In the genomic region with DNA sequence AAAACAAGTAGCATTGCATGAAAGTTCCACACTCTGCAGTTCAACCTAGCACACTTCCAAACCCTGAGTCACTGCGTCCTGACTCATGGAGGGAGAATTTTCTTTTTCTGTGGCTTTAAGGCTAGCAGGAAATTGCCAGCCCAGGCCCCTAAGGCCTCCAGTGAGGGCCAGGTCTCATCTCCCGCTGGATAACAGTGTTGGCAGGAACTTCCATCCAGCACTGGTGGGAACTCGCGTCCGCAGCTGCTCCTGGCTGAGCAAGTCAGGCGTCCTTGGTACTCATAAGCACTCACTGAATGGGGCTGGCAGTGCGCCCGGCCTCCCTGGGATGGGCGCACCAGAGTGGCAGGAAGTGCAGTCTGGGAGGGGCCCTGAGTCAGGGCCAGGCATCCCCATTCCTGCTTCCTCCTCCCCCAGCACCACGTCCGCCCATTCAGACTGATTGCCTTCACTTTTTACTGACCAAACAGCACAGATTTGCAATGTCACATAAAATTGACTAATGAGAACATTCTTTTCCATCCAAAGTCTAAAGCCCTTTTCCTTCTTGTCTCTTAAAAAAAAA, we compare ENCODE assay signal across 1 cellular context.
TF ChIP-seq lines count a peak whose summit lies in the region.

No MANE protein-coding gene starts in this region.

TF ChIP-seq in HEK293, 187 proteins besides CTCF, POLR2A, EP300 and RAD21 (continued from another document and continues in another):
- no peak for TF ChIP-seq EGR2 (tag by site-specific recombination; IDR thresholded peaks at IDR 0.05; ENCODE audit: low read depth)
- TF ChIP-seq, protein P1, sequence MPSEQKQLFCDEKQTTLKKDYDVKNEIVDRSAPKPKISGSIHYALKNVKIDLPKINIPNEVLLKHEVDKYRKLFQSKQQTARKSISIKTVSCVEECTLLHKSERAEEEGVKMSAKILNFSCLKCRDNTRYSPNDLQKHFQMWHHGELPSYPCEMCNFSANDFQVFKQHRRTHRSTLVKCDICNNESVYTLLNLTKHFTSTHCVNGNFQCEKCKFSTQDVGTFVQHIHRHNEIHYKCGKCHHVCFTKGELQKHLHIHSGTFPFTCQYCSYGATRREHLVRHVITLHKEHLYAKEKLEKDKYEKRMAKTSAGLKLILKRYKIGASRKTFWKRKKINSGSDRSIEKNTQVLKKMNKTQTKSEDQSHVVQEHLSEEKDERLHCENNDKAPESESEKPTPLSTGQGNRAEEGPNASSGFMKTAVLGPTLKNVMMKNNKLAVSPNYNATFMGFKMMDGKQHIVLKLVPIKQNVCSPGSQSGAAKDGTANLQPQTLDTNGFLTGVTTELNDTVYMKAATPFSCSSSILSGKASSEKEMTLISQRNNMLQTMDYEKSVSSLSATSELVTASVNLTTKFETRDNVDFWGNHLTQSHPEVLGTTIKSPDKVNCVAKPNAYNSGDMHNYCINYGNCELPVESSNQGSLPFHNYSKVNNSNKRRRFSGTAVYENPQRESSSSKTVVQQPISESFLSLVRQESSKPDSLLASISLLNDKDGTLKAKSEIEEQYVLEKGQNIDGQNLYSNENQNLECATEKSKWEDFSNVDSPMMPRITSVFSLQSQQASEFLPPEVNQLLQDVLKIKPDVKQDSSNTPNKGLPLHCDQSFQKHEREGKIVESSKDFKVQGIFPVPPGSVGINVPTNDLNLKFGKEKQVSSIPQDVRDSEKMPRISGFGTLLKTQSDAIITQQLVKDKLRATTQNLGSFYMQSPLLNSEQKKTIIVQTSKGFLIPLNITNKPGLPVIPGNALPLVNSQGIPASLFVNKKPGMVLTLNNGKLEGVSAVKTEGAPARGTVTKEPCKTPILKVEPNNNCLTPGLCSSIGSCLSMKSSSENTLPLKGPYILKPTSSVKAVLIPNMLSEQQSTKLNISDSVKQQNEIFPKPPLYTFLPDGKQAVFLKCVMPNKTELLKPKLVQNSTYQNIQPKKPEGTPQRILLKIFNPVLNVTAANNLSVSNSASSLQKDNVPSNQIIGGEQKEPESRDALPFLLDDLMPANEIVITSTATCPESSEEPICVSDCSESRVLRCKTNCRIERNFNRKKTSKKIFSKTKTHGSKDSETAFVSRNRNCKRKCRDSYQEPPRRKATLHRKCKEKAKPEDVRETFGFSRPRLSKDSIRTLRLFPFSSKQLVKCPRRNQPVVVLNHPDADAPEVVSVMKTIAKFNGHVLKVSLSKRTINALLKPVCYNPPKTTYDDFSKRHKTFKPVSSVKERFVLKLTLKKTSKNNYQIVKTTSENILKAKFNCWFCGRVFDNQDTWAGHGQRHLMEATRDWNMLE (tag by site-specific recombination; conservative IDR thresholded peaks at IDR 0.05; ENCODE audit: low read depth), result no peak
- no peak for TF ChIP-seq KLF8 (tag by site-specific recombination; IDR thresholded peaks at IDR 0.05)
- no peak for TF ChIP-seq ZNF175 (tag by site-specific recombination; IDR thresholded peaks at IDR 0.05)
- TF ChIP-seq, protein P2, sequence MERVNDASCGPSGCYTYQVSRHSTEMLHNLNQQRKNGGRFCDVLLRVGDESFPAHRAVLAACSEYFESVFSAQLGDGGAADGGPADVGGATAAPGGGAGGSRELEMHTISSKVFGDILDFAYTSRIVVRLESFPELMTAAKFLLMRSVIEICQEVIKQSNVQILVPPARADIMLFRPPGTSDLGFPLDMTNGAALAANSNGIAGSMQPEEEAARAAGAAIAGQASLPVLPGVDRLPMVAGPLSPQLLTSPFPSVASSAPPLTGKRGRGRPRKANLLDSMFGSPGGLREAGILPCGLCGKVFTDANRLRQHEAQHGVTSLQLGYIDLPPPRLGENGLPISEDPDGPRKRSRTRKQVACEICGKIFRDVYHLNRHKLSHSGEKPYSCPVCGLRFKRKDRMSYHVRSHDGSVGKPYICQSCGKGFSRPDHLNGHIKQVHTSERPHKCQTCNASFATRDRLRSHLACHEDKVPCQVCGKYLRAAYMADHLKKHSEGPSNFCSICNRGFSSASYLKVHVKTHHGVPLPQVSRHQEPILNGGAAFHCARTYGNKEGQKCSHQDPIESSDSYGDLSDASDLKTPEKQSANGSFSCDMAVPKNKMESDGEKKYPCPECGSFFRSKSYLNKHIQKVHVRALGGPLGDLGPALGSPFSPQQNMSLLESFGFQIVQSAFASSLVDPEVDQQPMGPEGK (tag by site-specific recombination; IDR thresholded peaks at IDR 0.05), result peak; percentile 44; the same call in 1 of the 2 replicates
- no peak for TF ChIP-seq WT1 (tag by site-specific recombination; IDR thresholded peaks at IDR 0.05)
- peak; percentile 55 for TF ChIP-seq ZIC2 (tag by site-specific recombination; IDR thresholded peaks at IDR 0.05)
- TF ChIP-seq, protein P3, sequence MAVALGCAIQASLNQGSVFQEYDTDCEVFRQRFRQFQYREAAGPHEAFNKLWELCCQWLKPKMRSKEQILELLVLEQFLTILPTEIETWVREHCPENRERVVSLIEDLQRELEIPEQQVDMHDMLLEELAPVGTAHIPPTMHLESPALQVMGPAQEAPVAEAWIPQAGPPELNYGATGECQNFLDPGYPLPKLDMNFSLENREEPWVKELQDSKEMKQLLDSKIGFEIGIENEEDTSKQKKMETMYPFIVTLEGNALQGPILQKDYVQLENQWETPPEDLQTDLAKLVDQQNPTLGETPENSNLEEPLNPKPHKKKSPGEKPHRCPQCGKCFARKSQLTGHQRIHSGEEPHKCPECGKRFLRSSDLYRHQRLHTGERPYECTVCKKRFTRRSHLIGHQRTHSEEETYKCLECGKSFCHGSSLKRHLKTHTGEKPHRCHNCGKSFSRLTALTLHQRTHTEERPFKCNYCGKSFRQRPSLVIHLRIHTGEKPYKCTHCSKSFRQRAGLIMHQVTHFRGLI (tag by site-specific recombination; IDR thresholded peaks at IDR 0.05), result 0 out of 2 replicates have a peak, but pooled peaks have one; percentile 17
- no peak for TF ChIP-seq ZNF585B (tag by site-specific recombination; IDR thresholded peaks at IDR 0.05)
- no peak for TF ChIP-seq ZNF324 (tag by site-specific recombination; IDR thresholded peaks at IDR 0.05)
- no peak; the same call in 1 of the 2 replicates for TF ChIP-seq FEZF1 (tag by site-specific recombination; IDR thresholded peaks at IDR 0.05)
- TF ChIP-seq, protein P4, sequence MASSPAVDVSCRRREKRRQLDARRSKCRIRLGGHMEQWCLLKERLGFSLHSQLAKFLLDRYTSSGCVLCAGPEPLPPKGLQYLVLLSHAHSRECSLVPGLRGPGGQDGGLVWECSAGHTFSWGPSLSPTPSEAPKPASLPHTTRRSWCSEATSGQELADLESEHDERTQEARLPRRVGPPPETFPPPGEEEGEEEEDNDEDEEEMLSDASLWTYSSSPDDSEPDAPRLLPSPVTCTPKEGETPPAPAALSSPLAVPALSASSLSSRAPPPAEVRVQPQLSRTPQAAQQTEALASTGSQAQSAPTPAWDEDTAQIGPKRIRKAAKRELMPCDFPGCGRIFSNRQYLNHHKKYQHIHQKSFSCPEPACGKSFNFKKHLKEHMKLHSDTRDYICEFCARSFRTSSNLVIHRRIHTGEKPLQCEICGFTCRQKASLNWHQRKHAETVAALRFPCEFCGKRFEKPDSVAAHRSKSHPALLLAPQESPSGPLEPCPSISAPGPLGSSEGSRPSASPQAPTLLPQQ (tag by site-specific recombination; IDR thresholded peaks at IDR 0.05), result no peak
- TF ChIP-seq, protein P5, sequence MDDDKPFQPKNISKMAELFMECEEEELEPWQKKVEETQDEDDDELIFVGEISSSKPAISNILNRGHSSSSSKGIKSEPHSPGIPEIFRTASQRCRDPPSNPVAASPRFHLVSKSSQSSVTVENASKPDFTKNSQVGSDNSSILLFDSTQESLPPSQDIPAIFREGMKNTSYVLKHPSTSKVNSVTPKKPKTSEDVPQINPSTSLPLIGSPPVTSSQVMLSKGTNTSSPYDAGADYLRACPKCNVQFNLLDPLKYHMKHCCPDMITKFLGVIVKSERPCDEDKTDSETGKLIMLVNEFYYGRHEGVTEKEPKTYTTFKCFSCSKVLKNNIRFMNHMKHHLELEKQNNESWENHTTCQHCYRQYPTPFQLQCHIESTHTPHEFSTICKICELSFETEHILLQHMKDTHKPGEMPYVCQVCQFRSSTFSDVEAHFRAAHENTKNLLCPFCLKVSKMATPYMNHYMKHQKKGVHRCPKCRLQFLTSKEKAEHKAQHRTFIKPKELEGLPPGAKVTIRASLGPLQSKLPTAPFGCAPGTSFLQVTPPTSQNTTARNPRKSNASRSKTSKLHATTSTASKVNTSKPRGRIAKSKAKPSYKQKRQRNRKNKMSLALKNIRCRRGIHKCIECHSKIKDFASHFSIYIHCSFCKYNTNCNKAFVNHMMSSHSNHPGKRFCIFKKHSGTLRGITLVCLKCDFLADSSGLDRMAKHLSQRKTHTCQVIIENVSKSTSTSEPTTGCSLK (tag by site-specific recombination; IDR thresholded peaks at IDR 0.05), result no peak
- peak; percentile 51 for TF ChIP-seq IKZF3 (tag by site-specific recombination; IDR thresholded peaks at IDR 0.05)
- TF ChIP-seq, protein P6, sequence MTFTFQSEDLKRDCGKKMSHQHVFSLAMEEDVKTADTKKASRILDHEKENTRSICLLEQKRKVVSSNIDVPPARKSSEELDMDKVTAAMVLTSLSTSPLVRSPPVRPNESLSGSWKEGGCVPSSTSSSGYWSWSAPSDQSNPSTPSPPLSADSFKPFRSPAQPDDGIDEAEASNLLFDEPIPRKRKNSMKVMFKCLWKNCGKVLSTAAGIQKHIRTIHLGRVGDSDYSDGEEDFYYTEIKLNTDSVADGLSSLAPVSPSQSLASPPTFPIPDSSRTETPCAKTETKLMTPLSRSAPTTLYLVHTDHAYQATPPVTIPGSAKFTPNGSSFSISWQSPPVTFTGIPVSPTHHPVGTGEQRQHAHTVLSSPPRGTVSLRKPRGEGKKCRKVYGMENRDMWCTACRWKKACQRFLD (tag by site-specific recombination; IDR thresholded peaks at IDR 0.05), result no peak
- TF ChIP-seq KLF9 (tag by site-specific recombination; IDR thresholded peaks at IDR 0.05; ENCODE audit: low read depth), result no peak
- TF ChIP-seq ZFP41 (tag by site-specific recombination; IDR thresholded peaks at IDR 0.05; ENCODE audit: borderline replicate concordance), result no peak
- TF ChIP-seq PRDM1 (tag by site-specific recombination; IDR thresholded peaks at IDR 0.05), result 0 out of 2 replicates have a peak, but pooled peaks have one; percentile 16
- no peak for TF ChIP-seq HOXA7 (CRISPR knock-in tag; IDR thresholded peaks at IDR 0.05; ENCODE audit: borderline replicate concordance)
- TF ChIP-seq, protein P7, sequence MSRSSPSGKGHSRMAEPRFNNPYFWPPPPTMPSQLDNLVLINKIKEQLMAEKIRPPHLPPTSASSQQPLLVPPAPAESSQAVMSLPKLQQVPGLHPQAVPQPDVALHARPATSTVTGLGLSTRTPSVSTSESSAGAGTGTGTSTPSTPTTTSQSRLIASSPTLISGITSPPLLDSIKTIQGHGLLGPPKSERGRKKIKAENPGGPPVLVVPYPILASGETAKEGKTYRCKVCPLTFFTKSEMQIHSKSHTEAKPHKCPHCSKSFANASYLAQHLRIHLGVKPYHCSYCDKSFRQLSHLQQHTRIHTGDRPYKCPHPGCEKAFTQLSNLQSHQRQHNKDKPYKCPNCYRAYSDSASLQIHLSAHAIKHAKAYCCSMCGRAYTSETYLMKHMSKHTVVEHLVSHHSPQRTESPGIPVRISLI (tag by site-specific recombination; IDR thresholded peaks at IDR 0.05), result no peak
- no peak for TF ChIP-seq ZNF248 (tag by site-specific recombination; IDR thresholded peaks at IDR 0.05)
- TF ChIP-seq BCL11B (tag by site-specific recombination; IDR thresholded peaks at IDR 0.05; ENCODE audit: low read depth), result no peak
- TF ChIP-seq ZNF843 (tag by site-specific recombination; IDR thresholded peaks at IDR 0.05), result no peak
- TF ChIP-seq ZNF211 (tag by site-specific recombination; IDR thresholded peaks at IDR 0.05; ENCODE audit: low read depth), result no peak
- TF ChIP-seq ZNF23 (tag by site-specific recombination; IDR thresholded peaks at IDR 0.05; ENCODE audit: borderline replicate concordance), result no peak
- no peak for TF ChIP-seq ZNF132 (tag by site-specific recombination; IDR thresholded peaks at IDR 0.05; ENCODE audit: borderline replicate concordance)
- no peak for TF ChIP-seq ZNF24 (tag by site-specific recombination; IDR thresholded peaks at IDR 0.05)
- no peak for TF ChIP-seq ZNF202 (tag by site-specific recombination; IDR thresholded peaks at IDR 0.05; ENCODE audit: borderline replicate concordance)
- no peak for TF ChIP-seq ZNF174 (tag by site-specific recombination; IDR thresholded peaks at IDR 0.05)
- TF ChIP-seq HOXC10 (CRISPR knock-in tag; IDR thresholded peaks at IDR 0.05), result no peak
- TF ChIP-seq TRIM28 (IDR thresholded peaks at IDR 0.05; ENCODE audit: borderline replicate concordance, low read length), result no peak
- TF ChIP-seq, protein P8, sequence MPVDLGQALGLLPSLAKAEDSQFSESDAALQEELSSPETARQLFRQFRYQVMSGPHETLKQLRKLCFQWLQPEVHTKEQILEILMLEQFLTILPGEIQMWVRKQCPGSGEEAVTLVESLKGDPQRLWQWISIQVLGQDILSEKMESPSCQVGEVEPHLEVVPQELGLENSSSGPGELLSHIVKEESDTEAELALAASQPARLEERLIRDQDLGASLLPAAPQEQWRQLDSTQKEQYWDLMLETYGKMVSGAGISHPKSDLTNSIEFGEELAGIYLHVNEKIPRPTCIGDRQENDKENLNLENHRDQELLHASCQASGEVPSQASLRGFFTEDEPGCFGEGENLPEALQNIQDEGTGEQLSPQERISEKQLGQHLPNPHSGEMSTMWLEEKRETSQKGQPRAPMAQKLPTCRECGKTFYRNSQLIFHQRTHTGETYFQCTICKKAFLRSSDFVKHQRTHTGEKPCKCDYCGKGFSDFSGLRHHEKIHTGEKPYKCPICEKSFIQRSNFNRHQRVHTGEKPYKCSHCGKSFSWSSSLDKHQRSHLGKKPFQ (tag by site-specific recombination; IDR thresholded peaks at IDR 0.05), result 0 out of 2 replicates have a peak, but pooled peaks have one; percentile 65
- no peak for TF ChIP-seq HOXD13 (CRISPR knock-in tag; IDR thresholded peaks at IDR 0.05; ENCODE audit: borderline replicate concordance)
- TF ChIP-seq ZNF394 (tag by site-specific recombination; IDR thresholded peaks at IDR 0.05; ENCODE audit: borderline replicate concordance), result 0 out of 2 replicates have a peak, but pooled peaks have one; percentile 14
- no peak for TF ChIP-seq TCF7L2 (IDR thresholded peaks at IDR 0.05; ENCODE audit: borderline replicate concordance, low read depth, low read length)
- TF ChIP-seq ZNF391 (tag by site-specific recombination; IDR thresholded peaks at IDR 0.05; ENCODE audit: borderline replicate concordance, low read depth), result no peak
- TF ChIP-seq ZNF223 (tag by site-specific recombination; IDR thresholded peaks at IDR 0.05), result no peak
- TF ChIP-seq RBAK (tag by site-specific recombination; IDR thresholded peaks at IDR 0.05), result no peak
- peak; percentile 34; the same call in 1 of the 2 replicates for TF ChIP-seq ZFP37 (tag by site-specific recombination; IDR thresholded peaks at IDR 0.05)
- no peak for TF ChIP-seq ZSCAN23 (tag by site-specific recombination; IDR thresholded peaks at IDR 0.05)
- TF ChIP-seq ZNF600 (tag by site-specific recombination; IDR thresholded peaks at IDR 0.05), result 0 out of 2 replicates have a peak, but pooled peaks have one; percentile 42
- TF ChIP-seq KLF7 (tag by site-specific recombination; IDR thresholded peaks at IDR 0.05; ENCODE audit: borderline replicate concordance), result no peak
- TF ChIP-seq ZNF157 (tag by site-specific recombination; IDR thresholded peaks at IDR 0.05), result no peak
